ENCODE assay signal across 8 cellular contexts in the genomic region with DNA sequence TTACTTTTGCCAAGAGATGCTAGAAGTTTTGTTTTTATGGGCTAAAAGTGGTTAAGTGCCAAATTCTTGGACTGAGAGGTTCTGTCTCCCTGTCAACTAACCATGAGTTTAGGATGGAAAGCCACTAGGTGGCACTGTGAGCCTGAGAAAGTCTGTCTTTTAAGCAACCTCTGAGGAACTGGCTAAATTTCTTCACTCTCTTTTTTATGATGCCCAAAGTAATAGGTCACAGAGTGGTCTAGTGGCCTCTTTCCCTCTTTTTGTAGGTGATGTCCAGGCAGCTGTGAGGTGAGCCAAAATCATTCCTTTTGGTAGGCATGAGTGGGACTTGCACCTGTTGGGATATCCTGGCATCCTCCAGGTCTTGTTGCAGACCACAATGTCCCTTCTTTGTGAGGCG. TPM values are rescaled to one million over a fixed set of nuclear protein-coding genes. Genes with fewer than 3 reads are reported as not detected.
A peak's percentile ranks its signal among the peaks of the same experiment; 100 is the strongest.
DNase-seq lines count a peak whose midpoint lies in the region; ATAC-seq lines count a peak whose summit lies in the region.

No MANE protein-coding gene starts in this region.

- no peak overlapping the region for H3K4me3 Mint-ChIP-seq in memory B cell

- H3K27me3 Mint-ChIP-seq in memory B cell, result no peaks in the 10 kb centered on the region

- peaks cover 28% of the 10 kb centered on the region for H3K36me3 Mint-ChIP-seq in memory B cell

- peaks cover 4% of the 10 kb centered on the region for H3K9me3 Mint-ChIP-seq in memory B cell

- DNase-seq in G401 (ENCODE audit: low spot score), result peak; percentile 96
- peak; percentile 40 to 84 for DNase-seq in NCI-H526 (lab: John Stamatoyannopoulos, UW)
- DNase-seq in activated CD4-positive, alpha-beta T cell treated with anti-CD3 and anti-CD28 coated beads, Interleukin-2, amount 50 U/mL, for 48 hours, result peak; percentile 62 to 77
- DNase-seq in ecto neural progenitor cell (ENCODE audit: low spot score), result peak; percentile 65
- peak; percentile 69 to 74 for DNase-seq in memory B cell (ENCODE audit: low spot score in 2 of 2)
- DNase-seq in stimulated activated CD8-positive, alpha-beta memory T cell treated with anti-CD3 and anti-CD28 coated beads, Interleukin-15, amount 100 ng/mL, for 48 hours (ENCODE audit: low read depth in 2 of 2), result peak; percentile 30 to 32

- peak; percentile 87 for ATAC-seq in HG03342 (IDR thresholded peaks at IDR 0.05; ENCODE audit: unreplicated experiment)
- peak; percentile 80 for ATAC-seq in memory B cell (ENCODE audit: low read depth)
- no peak for ATAC-seq in GM18511 (IDR thresholded peaks at IDR 0.05; ENCODE audit: unreplicated experiment)

- in situ Hi-C loops in G401 (cut with HindIII; ENCODE audit: low sequenced_read_pairs), result loop anchor here (25.0 kb wide), 1 partner anchor 504 kb away; no protein-coding TSS in a partner anchor

- H3K27ac Mint-ChIP-seq in memory B cell, result no peak overlapping the region

- no peaks in the 10 kb centered on the region for H3K4me1 Mint-ChIP-seq in memory B cell

RNA-seq across cellular contexts. Expression of a gene that starts 56.8 kb away (rescaled TPM):
- total RNA-seq in G401 (2014; rRNA removed; shearing (Covaris generic)), result 92.4 and 98.0 TPM in 2 replicates

Comparison
In these comparisons a context has a peak if more than half of its experiments do, and no peak if none do; other contexts are left out.
1. DNase-seq: peak in every context shown above with its lines; median percentile 96 in G401; 72 in memory B cell; 70 in activated CD4-positive, alpha-beta T cell treated with anti-CD3 and anti-CD28 coated beads, Interleukin-2, amount 50 U/mL, for 48 hours; 65 in ecto neural progenitor cell; 62 in NCI-H526; 31 in stimulated activated CD8-positive, alpha-beta memory T cell treated with anti-CD3 and anti-CD28 coated beads, Interleukin-15, amount 100 ng/mL, for 48 hours.